In genomic region chr3:14429237-14429636, GRCh38 we compare ENCODE assay signal across 11 cellular contexts. TPM values are rescaled to one million over a fixed set of nuclear protein-coding genes. Genes with fewer than 3 reads are reported as not detected.
DNase-seq lines count a peak whose midpoint lies in the region; ATAC-seq and TF ChIP-seq lines count a peak whose summit lies in the region.
"Had no signal": no experiment of that assay in that cellular context is flagged by ENCODE, and none has a peak within 500 bp of the region (broad histone marks: within the 10 kb centered on the region; RNA-seq: fewer than 3 reads in every experiment).

No MANE protein-coding gene starts in this region.

- peak overlapping the region; percentile 49 for H3K4me3 Mint-ChIP-seq in activated naive CD4-positive, alpha-beta T cell treated with anti-CD3 and anti-CD28 coated beads, Interleukin-2, amount 50 U/mL, for 24 hours
- H3K4me3 Mint-ChIP-seq in T-cell (peak overlapping the region in 1 of 3 donors; percentile 22), type B pancreatic cell (no peak overlapping the region)

- peaks cover 2% of the 10 kb centered on the region for H3K36me3 Mint-ChIP-seq in activated naive CD4-positive, alpha-beta T cell treated with anti-CD3 and anti-CD28 coated beads, Interleukin-2, amount 50 U/mL, for 24 hours
- H3K36me3 Mint-ChIP-seq in T-cell (no peaks in the 10 kb centered on the region), type B pancreatic cell (no peaks in the 10 kb centered on the region)

- peaks cover 95% of the 10 kb centered on the region for H3K4me1 Mint-ChIP-seq in activated naive CD4-positive, alpha-beta T cell treated with anti-CD3 and anti-CD28 coated beads, Interleukin-2, amount 50 U/mL, for 24 hours
- H3K4me1 Mint-ChIP-seq in T-cell (peaks cover 87 to 99% (median 99%) of the 10 kb centered on the region in 3 donors), type B pancreatic cell (ENCODE audit: unreplicated experiment) (peaks cover 57% of the 10 kb centered on the region)

- DNase-seq in activated naive CD4-positive, alpha-beta T cell (lab: John Stamatoyannopoulos, UW), result no peak
- DNase-seq in T-cell (peak in 2 of 34 experiments; percentile 20 to 28), type B pancreatic cell (ENCODE audit: extremely low spot score, unreplicated experiment) (no peak), NCI-H748 (lab: John Stamatoyannopoulos, UW; ENCODE audit: unreplicated experiment) (no peak)
- DNase-seq: activated CD8-positive, alpha-beta memory T cell treated with anti-CD3 and anti-CD28 coated beads, Interleukin-2, amount 50 U/mL, for 48 hours; hippocampal formation; SJCRH30 had no signal

- POLR2A ChIA-PET in T-cell (lab: Charles Lee), result interaction anchor here in 1 of 2 donors (0.6 kb wide), 1 partner anchor 27 kb away, joined by 3 read pairs; the partner anchor contains the start of gene SLC6A6

- CTCF ChIA-PET in T-cell (lab: Charles Lee), result no interaction called here

- H3K27ac Mint-ChIP-seq in activated naive CD4-positive, alpha-beta T cell treated with anti-CD3 and anti-CD28 coated beads, Interleukin-2, amount 50 U/mL, for 24 hours, result peak overlapping the region; percentile 98
- H3K27ac Mint-ChIP-seq in T-cell (peak overlapping the region; percentile 99), type B pancreatic cell (peak overlapping the region; percentile 53)

- TF ChIP-seq CTCF in type B pancreatic cell (conservative IDR thresholded peaks at IDR 0.05), result no peak

- H3K9me3 Mint-ChIP-seq in activated naive CD4-positive, alpha-beta T cell treated with anti-CD3 and anti-CD28 coated beads, Interleukin-2, amount 50 U/mL, for 24 hours, result no peaks in the 10 kb centered on the region
- H3K9me3 Mint-ChIP-seq in T-cell (no peaks in the 10 kb centered on the region), type B pancreatic cell (no peaks in the 10 kb centered on the region)

- ATAC-seq in T-cell (replicated peaks in 1 of 4) (no peak), esophagus mucosa (peak; percentile 40), HG02840 (IDR thresholded peaks at IDR 0.05; ENCODE audit: low FRiP score, unreplicated experiment) (no peak), GM19455 (IDR thresholded peaks at IDR 0.05; ENCODE audit: unreplicated experiment) (no peak)

- H3K27me3 Mint-ChIP-seq in activated naive CD4-positive, alpha-beta T cell treated with anti-CD3 and anti-CD28 coated beads, Interleukin-2, amount 50 U/mL, for 24 hours, result no peaks in the 10 kb centered on the region
- H3K27me3 Mint-ChIP-seq in T-cell, result no peaks in the 10 kb centered on the region
- no peaks in the 10 kb centered on the region for H3K27me3 Mint-ChIP-seq in type B pancreatic cell

RNA-seq across cellular contexts. Expression of gene SLC6A6, which starts 26.8 kb away (rescaled TPM):
- 10 to 100 TPM; 49.3 to 72.5 (median 63.6) TPM for total RNA-seq in T-cell
- 11.0 TPM for total RNA-seq in esophagus mucosa
- total RNA-seq in type B pancreatic cell (ENCODE audit: low replicate concordance), result 24.5 and 30.3 TPM in 2 replicates
